In the genomic region with DNA sequence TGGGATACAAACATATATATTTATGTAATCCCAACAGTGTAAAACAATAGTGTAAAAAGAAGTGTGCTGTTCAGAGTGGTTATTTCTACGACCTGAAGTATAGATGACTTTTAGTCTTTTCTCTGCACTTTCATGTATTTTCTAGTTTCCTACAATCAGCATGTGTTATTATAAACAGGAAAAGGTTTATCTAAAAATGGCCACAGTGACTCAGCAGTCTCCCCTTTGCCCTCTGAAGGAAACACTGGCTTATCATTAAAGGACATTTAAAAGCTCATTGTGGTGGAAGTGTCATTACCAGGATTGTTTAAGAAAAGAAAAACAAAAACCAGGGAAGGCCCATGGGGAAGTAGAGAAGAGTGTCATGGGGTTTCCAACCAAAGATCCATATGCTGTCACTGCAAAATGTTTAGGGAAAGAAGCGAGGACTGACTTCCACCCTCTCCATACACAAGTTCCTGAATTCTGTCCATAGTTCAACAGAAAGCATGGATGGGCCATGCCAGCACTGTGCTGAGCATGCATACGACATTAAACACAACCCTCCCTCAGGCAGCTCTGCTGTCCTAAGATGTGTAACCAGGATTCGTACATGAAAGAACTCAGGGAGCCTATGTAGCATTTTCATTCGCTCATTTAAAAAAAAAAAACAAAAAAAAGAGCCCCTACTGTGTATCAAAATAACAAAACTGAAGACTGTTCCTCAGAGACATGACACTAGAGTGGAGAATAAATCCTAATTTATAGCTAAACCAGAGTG, we compare ENCODE assay signal across 1 cellular context.
TF ChIP-seq lines count a peak whose summit lies in the region.

No MANE protein-coding gene starts in this region.

TF ChIP-seq in GM23338, 12 proteins besides CTCF, POLR2A, EP300 and RAD21 (continued from another document):
- TF ChIP-seq, protein P1, sequence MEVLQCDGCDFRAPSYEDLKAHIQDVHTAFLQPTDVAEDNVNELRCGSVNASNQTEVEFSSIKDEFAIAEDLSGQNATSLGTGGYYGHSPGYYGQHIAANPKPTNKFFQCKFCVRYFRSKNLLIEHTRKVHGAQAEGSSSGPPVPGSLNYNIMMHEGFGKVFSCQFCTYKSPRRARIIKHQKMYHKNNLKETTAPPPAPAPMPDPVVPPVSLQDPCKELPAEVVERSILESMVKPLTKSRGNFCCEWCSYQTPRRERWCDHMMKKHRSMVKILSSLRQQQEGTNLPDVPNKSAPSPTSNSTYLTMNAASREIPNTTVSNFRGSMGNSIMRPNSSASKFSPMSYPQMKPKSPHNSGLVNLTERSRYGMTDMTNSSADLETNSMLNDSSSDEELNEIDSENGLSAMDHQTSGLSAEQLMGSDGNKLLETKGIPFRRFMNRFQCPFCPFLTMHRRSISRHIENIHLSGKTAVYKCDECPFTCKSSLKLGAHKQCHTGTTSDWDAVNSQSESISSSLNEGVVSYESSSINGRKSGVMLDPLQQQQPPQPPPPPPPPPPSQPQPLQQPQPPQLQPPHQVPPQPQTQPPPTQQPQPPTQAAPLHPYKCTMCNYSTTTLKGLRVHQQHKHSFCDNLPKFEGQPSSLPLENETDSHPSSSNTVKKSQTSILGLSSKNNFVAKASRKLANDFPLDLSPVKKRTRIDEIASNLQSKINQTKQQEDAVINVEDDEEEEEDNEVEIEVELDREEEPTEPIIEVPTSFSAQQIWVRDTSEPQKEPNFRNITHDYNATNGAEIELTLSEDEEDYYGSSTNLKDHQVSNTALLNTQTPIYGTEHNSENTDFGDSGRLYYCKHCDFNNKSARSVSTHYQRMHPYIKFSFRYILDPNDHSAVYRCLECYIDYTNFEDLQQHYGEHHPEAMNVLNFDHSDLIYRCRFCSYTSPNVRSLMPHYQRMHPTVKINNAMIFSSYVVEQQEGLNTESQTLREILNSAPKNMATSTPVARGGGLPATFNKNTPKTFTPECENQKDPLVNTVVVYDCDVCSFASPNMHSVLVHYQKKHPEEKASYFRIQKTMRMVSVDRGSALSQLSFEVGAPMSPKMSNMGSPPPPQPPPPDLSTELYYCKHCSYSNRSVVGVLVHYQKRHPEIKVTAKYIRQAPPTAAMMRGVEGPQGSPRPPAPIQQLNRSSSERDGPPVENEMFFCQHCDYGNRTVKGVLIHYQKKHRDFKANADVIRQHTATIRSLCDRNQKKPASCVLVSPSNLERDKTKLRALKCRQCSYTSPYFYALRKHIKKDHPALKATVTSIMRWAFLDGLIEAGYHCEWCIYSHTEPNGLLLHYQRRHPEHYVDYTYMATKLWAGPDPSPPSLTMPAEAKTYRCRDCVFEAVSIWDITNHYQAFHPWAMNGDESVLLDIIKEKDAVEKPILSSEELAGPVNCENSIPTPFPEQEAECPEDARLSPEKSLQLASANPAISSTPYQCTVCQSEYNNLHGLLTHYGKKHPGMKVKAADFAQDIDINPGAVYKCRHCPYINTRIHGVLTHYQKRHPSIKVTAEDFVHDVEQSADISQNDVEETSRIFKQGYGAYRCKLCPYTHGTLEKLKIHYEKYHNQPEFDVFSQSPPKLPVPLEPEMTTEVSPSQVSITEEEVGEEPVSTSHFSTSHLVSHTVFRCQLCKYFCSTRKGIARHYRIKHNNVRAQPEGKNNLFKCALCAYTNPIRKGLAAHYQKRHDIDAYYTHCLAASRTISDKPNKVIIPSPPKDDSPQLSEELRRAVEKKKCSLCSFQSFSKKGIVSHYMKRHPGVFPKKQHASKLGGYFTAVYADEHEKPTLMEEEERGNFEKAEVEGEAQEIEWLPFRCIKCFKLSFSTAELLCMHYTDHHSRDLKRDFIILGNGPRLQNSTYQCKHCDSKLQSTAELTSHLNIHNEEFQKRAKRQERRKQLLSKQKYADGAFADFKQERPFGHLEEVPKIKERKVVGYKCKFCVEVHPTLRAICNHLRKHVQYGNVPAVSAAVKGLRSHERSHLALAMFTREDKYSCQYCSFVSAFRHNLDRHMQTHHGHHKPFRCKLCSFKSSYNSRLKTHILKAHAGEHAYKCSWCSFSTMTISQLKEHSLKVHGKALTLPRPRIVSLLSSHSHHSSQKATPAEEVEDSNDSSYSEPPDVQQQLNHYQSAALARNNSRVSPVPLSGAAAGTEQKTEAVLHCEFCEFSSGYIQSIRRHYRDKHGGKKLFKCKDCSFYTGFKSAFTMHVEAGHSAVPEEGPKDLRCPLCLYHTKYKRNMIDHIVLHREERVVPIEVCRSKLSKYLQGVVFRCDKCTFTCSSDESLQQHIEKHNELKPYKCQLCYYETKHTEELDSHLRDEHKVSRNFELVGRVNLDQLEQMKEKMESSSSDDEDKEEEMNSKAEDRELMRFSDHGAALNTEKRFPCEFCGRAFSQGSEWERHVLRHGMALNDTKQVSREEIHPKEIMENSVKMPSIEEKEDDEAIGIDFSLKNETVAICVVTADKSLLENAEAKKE (CRISPR knock-in tag; IDR thresholded peaks at IDR 0.05) = no peak
- TF ChIP-seq, protein P2, sequence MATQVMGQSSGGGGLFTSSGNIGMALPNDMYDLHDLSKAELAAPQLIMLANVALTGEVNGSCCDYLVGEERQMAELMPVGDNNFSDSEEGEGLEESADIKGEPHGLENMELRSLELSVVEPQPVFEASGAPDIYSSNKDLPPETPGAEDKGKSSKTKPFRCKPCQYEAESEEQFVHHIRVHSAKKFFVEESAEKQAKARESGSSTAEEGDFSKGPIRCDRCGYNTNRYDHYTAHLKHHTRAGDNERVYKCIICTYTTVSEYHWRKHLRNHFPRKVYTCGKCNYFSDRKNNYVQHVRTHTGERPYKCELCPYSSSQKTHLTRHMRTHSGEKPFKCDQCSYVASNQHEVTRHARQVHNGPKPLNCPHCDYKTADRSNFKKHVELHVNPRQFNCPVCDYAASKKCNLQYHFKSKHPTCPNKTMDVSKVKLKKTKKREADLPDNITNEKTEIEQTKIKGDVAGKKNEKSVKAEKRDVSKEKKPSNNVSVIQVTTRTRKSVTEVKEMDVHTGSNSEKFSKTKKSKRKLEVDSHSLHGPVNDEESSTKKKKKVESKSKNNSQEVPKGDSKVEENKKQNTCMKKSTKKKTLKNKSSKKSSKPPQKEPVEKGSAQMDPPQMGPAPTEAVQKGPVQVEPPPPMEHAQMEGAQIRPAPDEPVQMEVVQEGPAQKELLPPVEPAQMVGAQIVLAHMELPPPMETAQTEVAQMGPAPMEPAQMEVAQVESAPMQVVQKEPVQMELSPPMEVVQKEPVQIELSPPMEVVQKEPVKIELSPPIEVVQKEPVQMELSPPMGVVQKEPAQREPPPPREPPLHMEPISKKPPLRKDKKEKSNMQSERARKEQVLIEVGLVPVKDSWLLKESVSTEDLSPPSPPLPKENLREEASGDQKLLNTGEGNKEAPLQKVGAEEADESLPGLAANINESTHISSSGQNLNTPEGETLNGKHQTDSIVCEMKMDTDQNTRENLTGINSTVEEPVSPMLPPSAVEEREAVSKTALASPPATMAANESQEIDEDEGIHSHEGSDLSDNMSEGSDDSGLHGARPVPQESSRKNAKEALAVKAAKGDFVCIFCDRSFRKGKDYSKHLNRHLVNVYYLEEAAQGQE (IDR thresholded peaks at IDR 0.05; ENCODE audit: unreplicated experiment) = no peak
- TF ChIP-seq ZNF331 (CRISPR knock-in tag; IDR thresholded peaks at IDR 0.05; ENCODE audit: low read depth) (no peak), JUNB (IDR thresholded peaks at IDR 0.05; ENCODE audit: unreplicated experiment) (no peak), NANOG (IDR thresholded peaks at IDR 0.05; ENCODE audit: borderline replicate concordance) (no peak), EZH2phosphoT487 (IDR thresholded peaks at IDR 0.05; ENCODE audit: unreplicated experiment) (no peak), ZNF114 (CRISPR knock-in tag; IDR thresholded peaks at IDR 0.05) (no peak)
- TF ChIP-seq, protein P3, sequence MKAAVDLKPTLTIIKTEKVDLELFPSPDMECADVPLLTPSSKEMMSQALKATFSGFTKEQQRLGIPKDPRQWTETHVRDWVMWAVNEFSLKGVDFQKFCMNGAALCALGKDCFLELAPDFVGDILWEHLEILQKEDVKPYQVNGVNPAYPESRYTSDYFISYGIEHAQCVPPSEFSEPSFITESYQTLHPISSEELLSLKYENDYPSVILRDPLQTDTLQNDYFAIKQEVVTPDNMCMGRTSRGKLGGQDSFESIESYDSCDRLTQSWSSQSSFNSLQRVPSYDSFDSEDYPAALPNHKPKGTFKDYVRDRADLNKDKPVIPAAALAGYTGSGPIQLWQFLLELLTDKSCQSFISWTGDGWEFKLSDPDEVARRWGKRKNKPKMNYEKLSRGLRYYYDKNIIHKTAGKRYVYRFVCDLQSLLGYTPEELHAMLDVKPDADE (IDR thresholded peaks at IDR 0.05) = no peak
TF ChIP-seq in GM23338: peak in this region for 0.
